22 cellular contexts compared by ENCODE assay signal in genomic region chr5:111743521-111743920, GRCh38. TPM values are rescaled to one million over a fixed set of nuclear protein-coding genes. Genes with fewer than 3 reads are reported as not detected.
A peak's percentile ranks its signal among the peaks of the same experiment; 100 is the strongest.
DNase-seq lines count a peak whose midpoint lies in the region; ATAC-seq, FAIRE-seq and TF ChIP-seq lines count a peak whose summit lies in the region.
"Had no signal": no experiment of that assay in that cellular context is flagged by ENCODE, and none has a peak within 500 bp of the region (broad histone marks: within the 10 kb centered on the region; RNA-seq: fewer than 3 reads in every experiment).

No MANE protein-coding gene starts in this region.

- TF ChIP-seq EP300 in sigmoid colon (IDR thresholded peaks at IDR 0.05): no peak

- no peak overlapping the region for H3K9ac ChIP-seq in SK-N-MC (ENCODE audit: insufficient read length)

- H3K4me1 ChIP-seq in sigmoid colon (peaks cover 0 to 84% (median 67%) of the 10 kb centered on the region in 4 donors), foreskin keratinocyte (no peaks in the 10 kb centered on the region)

- H3K9me3 ChIP-seq in SK-N-MC (ENCODE audit: low read depth, low read length) (no peaks in the 10 kb centered on the region), sigmoid colon (no peaks in the 10 kb centered on the region)
- H3K9me3 ChIP-seq: right atrium auricular region, upper lobe of right lung had no signal

- DNase-seq in EL: peak; percentile 32
- peak; percentile 28 for DNase-seq in SK-N-MC (ENCODE audit: low read depth, low spot score)
- DNase-seq in fibroblast of the aortic adventitia (ENCODE audit: low read depth): peak; percentile 34
- DNase-seq in sigmoid colon: no peak
- DNase-seq in foreskin keratinocyte: no peak
- no peak for DNase-seq in H54 (ENCODE audit: insufficient read length, low spot score)
- no peak for DNase-seq in Right ventricle myocardium inferior (ENCODE audit: missing footprints)
- DNase-seq: activated CD4-positive, alpha-beta T cell treated with anti-CD3 and anti-CD28 coated beads for 1 hour; activated naive CD4-positive, alpha-beta T cell treated with anti-CD3 and anti-CD28 coated beads, Interleukin-2, amount 10 ng/mL, durations not matched to agents 7 days and 5 days; activated T-cell treated with anti-CD3 and anti-CD28 coated beads, Interleukin-2, amount 50 U/mL, for 24 hours; KBM-7; MV-4-11; NCI-H1694; NCI-H2171; NCI-H526; T-helper 1 cell; upper lobe of right lung had no signal

- peak overlapping the region; percentile 76 for H3K27ac ChIP-seq in SK-N-MC
- H3K27ac ChIP-seq in sigmoid colon: peak overlapping the region; percentile 50 to 82 (median 74)
- no peak overlapping the region for H3K27ac ChIP-seq in foreskin keratinocyte
- H3K27ac ChIP-seq: upper lobe of right lung had no signal

- no peak for TF ChIP-seq POLR2A in sigmoid colon (IDR thresholded peaks at IDR 0.05)
- TF ChIP-seq POLR2A in H54 (IDR thresholded peaks at IDR 0.05; ENCODE audit: low read depth, low read length): no peak

- ATAC-seq in foreskin keratinocyte: no peak
- ATAC-seq in Right ventricle myocardium inferior: no peak
- ATAC-seq: HCT116, upper lobe of right lung had no signal

- 43 to 65% methylated on average over 2 of the region's 2 CpGs for WGBS in sigmoid colon, 2 donors

- FAIRE-seq in H54 (lab: Jason Lieb, UNC): no peak
- FAIRE-seq: D721Med, G401.6, TTC549 had no signal

- TF ChIP-seq CTCF in fibroblast of the aortic adventitia (IDR thresholded peaks at IDR 0.05; ENCODE audit: insufficient read depth, low read length) (no peak), sigmoid colon (IDR thresholded peaks at IDR 0.05) (no peak), foreskin keratinocyte (conservative IDR thresholded peaks at IDR 0.05) (no peak)

- H3K36me3 ChIP-seq in SK-N-MC (ENCODE audit: insufficient read depth, low read length) (peaks cover 11% of the 10 kb centered on the region), sigmoid colon (no peaks in the 10 kb centered on the region)
- H3K36me3 ChIP-seq: right atrium auricular region, upper lobe of right lung had no signal

- H3K4me3 ChIP-seq in SK-N-MC (peak overlapping the region; percentile 58), fibroblast of the aortic adventitia (ENCODE audit: low read depth, low read length) (no peak overlapping the region), sigmoid colon (no peak overlapping the region)
- H3K4me3 ChIP-seq: right atrium auricular region, upper lobe of right lung had no signal

- intact Hi-C loops in sigmoid colon (cut with DNase I) (no loop called here), Right ventricle myocardium inferior (cut with DNase I) (no loop called here)

- no peaks in the 10 kb centered on the region for H3K27me3 ChIP-seq in sigmoid colon
- peaks cover 10% of the 10 kb centered on the region for H3K27me3 ChIP-seq in foreskin keratinocyte
- H3K27me3 ChIP-seq: right atrium auricular region, upper lobe of right lung had no signal

RNA-seq across cellular contexts. Expression of gene NREP, which starts 13.5 kb away (rescaled TPM):
- total RNA-seq in fibroblast of the aortic adventitia (ENCODE audit: low replicate concordance): 42.0 and 102 TPM in 2 replicates
- 10 to 100 TPM in 3 of 4 donors, 1 to 10 TPM in 1; 8.7 to 41.3 (median 27.2) TPM for total RNA-seq in sigmoid colon
- polyA plus RNA-seq in sigmoid colon: 10 to 100 TPM in 1 of 3 donors, 1 to 10 TPM in 2; 6.5 to 14.6 (median 9.6) TPM
- total RNA-seq in foreskin keratinocyte: 1.1 and 1.7 TPM in 2 replicates
- polyA plus RNA-seq in foreskin keratinocyte: 1.0 and 1.5 TPM in 2 replicates
- total RNA-seq in Right ventricle myocardium inferior: 26.2 TPM

Comparison
In these comparisons a context has a peak if more than half of its experiments do, and no peak if none do; other contexts are left out.
1. DNase-seq: peak in EL (single experiment), SK-N-MC (single experiment) and fibroblast of the aortic adventitia (single experiment); none in sigmoid colon (single experiment), foreskin keratinocyte (0 of 2), H54 (single experiment) and Right ventricle myocardium inferior (single experiment).